Comparison of ENCODE assay signal across 2 cellular contexts in the genomic region with DNA sequence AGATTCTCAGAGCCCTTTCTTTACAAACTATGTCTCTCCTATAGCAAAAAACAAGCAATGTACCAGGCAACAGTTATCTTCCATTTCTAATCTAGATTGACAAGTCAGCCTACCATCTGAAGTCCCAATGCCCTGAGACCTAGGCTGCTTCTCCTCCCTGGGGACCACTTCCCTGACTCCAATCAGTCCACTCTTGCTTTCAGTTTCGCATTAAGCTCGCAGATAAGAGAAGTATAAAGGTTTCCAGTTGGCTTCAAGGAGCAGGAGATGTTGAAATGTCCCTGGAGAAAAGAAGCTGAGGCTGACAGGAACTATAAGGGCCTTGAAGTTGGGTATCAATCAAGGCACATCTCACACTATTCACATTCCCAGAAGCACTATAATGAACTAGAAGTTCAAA.
TF ChIP-seq lines count a peak whose summit lies in the region.

No MANE protein-coding gene starts in this region.

TF ChIP-seq in SK-N-SH, 30 proteins besides CTCF, POLR2A, EP300 and RAD21 (continued from another document):
- TF ChIP-seq ZBTB33 (IDR thresholded peaks at IDR 0.05; ENCODE audit: borderline replicate concordance, low read depth), result no peak
TF ChIP-seq in SK-N-SH: peak in this region for 0.

TF ChIP-seq in SK-N-SH treated with all-trans-retinoic acid at 6 μM for 48 hours, 23 proteins besides CTCF, POLR2A, EP300 and RAD21 (continued from another document):
- TF ChIP-seq, protein P1, sequence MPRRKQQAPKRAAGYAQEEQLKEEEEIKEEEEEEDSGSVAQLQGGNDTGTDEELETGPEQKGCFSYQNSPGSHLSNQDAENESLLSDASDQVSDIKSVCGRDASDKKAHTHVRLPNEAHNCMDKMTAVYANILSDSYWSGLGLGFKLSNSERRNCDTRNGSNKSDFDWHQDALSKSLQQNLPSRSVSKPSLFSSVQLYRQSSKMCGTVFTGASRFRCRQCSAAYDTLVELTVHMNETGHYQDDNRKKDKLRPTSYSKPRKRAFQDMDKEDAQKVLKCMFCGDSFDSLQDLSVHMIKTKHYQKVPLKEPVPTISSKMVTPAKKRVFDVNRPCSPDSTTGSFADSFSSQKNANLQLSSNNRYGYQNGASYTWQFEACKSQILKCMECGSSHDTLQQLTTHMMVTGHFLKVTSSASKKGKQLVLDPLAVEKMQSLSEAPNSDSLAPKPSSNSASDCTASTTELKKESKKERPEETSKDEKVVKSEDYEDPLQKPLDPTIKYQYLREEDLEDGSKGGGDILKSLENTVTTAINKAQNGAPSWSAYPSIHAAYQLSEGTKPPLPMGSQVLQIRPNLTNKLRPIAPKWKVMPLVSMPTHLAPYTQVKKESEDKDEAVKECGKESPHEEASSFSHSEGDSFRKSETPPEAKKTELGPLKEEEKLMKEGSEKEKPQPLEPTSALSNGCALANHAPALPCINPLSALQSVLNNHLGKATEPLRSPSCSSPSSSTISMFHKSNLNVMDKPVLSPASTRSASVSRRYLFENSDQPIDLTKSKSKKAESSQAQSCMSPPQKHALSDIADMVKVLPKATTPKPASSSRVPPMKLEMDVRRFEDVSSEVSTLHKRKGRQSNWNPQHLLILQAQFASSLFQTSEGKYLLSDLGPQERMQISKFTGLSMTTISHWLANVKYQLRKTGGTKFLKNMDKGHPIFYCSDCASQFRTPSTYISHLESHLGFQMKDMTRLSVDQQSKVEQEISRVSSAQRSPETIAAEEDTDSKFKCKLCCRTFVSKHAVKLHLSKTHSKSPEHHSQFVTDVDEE (CRISPR knock-in tag; IDR thresholded peaks at IDR 0.05), result no peak
- TF ChIP-seq ZNF565 (CRISPR knock-in tag; conservative IDR thresholded peaks at IDR 0.05; ENCODE audit: low read depth), result no peak
- no peak for TF ChIP-seq RARB (CRISPR knock-in tag; IDR thresholded peaks at IDR 0.05)
